In genomic region chr1:206685749-206686485, GRCh38 we compare ENCODE assay signal across 8 cellular contexts. TPM values are rescaled to one million over a fixed set of nuclear protein-coding genes. Genes with fewer than 3 reads are reported as not detected.
DNase-seq lines count a peak whose midpoint lies in the region; ATAC-seq and TF ChIP-seq lines count a peak whose summit lies in the region.

No MANE protein-coding gene starts in this region.

- peak overlapping the region; percentile 70 for H3K4me3 ChIP-seq in LNCaP clone FGC (ENCODE audit: low read depth, low read length)

- no peak for TF ChIP-seq CTCF in LNCaP clone FGC (IDR thresholded peaks at IDR 0.05; ENCODE audit: control insufficient read depth, extremely low read depth, insufficient read depth)

- peak; percentile 19 for ATAC-seq in GM19372 (IDR thresholded peaks at IDR 0.05; ENCODE audit: low read depth, unreplicated experiment)
- ATAC-seq in stimulated activated naive CD8-positive, alpha-beta T cell treated with anti-CD3 and anti-CD28 coated beads, Interleukin-15, Interleukin-2, amounts not matched to agents 100 U/mL and 50 U/mL, for 24 hours, result peak; percentile 50

- DNase-seq in C1 segment of cervical spinal cord (lab: John Stamatoyannopoulos, UW) (peak in 8 of 14 donors; percentile 24 to 66 (median 52)), LNCaP clone FGC (ENCODE audit: low read depth) (no peak), lung microvascular endothelial cell (ENCODE audit: low read depth in 2 of 2) (peak; percentile 39 to 72), NCI-H1436 (lab: John Stamatoyannopoulos, UW) (no peak)
- peak; percentile 26 for DNase-seq in activated CD4-positive, alpha-beta T cell treated with anti-CD3 and anti-CD28 coated beads for 1 hour
- DNase-seq in effector CD8-positive, alpha-beta T cell (lab: John Stamatoyannopoulos, UW), result peak; percentile 40
- peak; percentile 57 for DNase-seq in stimulated activated naive CD8-positive, alpha-beta T cell treated with anti-CD3 and anti-CD28 coated beads, Interleukin-15, Interleukin-2, amounts not matched to agents 100 U/mL and 50 U/mL, for 24 hours

RNA-seq across cellular contexts. Expression of gene MAPKAPK2, which starts 1.2 kb away (rescaled TPM):
- 24.6 and 30.2 TPM in 2 replicates for total RNA-seq in lung microvascular endothelial cell

RNA-seq across cellular contexts. Expression of gene DYRK3, which starts 50.6 kb away (rescaled TPM):
- total RNA-seq in lung microvascular endothelial cell, result 8.3 and 10.9 TPM in 2 replicates

Comparison
In these comparisons a context has a peak if more than half of its experiments do, and no peak if none do; other contexts are left out.
1. DNase-seq: peak in C1 segment of cervical spinal cord (8 of 14), activated CD4-positive, alpha-beta T cell treated with anti-CD3 and anti-CD28 coated beads for 1 hour (single experiment), effector CD8-positive, alpha-beta T cell (single experiment), lung microvascular endothelial cell (2 of 2) and stimulated activated naive CD8-positive, alpha-beta T cell treated with anti-CD3 and anti-CD28 coated beads, Interleukin-15, Interleukin-2, amounts not matched to agents 100 U/mL and 50 U/mL, for 24 hours (single experiment); none in LNCaP clone FGC (single experiment) and NCI-H1436 (single experiment).